ENCODE assay signal across 1 cellular context in the genomic region with DNA sequence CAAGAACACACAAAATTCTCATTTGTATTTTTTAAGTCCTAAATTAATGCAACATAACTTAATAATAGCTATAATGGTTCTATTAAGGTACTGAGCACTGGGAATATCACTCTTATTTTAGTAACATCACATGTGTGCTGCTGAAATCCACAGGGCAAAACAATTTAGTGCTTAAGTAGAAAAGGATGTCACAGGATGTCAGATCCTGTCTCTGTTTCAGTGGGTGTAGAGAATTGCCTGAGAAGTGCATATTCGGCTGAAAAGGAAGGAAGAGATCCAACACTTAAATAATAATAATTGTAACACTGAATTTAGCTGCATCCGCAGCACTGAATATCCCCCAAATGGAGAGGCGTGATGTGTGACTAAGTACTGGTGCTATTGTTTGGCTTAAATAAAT.
TF ChIP-seq lines count a peak whose summit lies in the region.

No MANE protein-coding gene starts in this region.

TF ChIP-seq in A549, 52 proteins besides CTCF, POLR2A, EP300 and RAD21:
- TF ChIP-seq TFCP2L1 (CRISPR knock-in tag; IDR thresholded peaks at IDR 0.05) (no peak), MAFK (IDR thresholded peaks at IDR 0.05; ENCODE audit: partially characterized antibody) (no peak), CBX8 (IDR thresholded peaks at IDR 0.05) (no peak), SREBF2 (IDR thresholded peaks at IDR 0.05) (no peak), FOSB (CRISPR knock-in tag; IDR thresholded peaks at IDR 0.05) (no peak), HDAC2 (IDR thresholded peaks at IDR 0.05) (no peak), CHD2 (IDR thresholded peaks at IDR 0.05; ENCODE audit: low read length, partially characterized antibody) (no peak), PHF8 (IDR thresholded peaks at IDR 0.05; ENCODE audit: borderline replicate concordance, low read depth) (no peak), FOSL2 (IDR thresholded peaks at IDR 0.05) (no peak), FOSL2 (CRISPR knock-in tag; IDR thresholded peaks at IDR 0.05) (no peak), POLR2AphosphoS2 (conservative IDR thresholded peaks at IDR 0.05; ENCODE audit: low read length) (no peak), EHF (CRISPR knock-in tag; IDR thresholded peaks at IDR 0.05) (no peak), JUNB (IDR thresholded peaks at IDR 0.05) (no peak), CHD4 (IDR thresholded peaks at IDR 0.05; ENCODE audit: borderline replicate concordance) (no peak), KDM1A (IDR thresholded peaks at IDR 0.05; ENCODE audit: low read depth) (no peak)
